In the genomic region with DNA sequence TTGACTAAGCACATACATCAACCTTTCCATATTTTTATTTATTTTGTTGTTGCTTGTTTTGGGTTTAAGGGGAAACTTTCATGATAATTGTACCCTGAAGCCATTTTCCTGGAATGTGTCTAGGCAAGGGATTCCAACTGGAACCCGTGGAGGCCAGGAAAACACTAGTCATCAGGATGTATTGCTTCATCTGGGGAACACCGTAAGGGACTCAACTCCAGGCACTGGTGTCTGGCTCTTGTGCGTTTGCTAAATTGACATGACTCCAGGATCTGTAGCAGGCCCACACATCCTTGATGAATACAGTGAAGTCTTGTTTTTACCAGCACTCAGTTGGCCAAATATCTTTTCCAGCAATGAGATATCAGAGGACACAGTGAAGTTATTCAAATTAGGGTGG, we compare ENCODE assay signal across 5 cellular contexts. TPM values are rescaled to one million over a fixed set of nuclear protein-coding genes. Genes with fewer than 3 reads are reported as not detected.
"Had no signal": no experiment of that assay in that cellular context is flagged by ENCODE, and none has a peak within 500 bp of the region (broad histone marks: within the 10 kb centered on the region; RNA-seq: fewer than 3 reads in every experiment).

No MANE protein-coding gene starts in this region.

RNA-seq across cellular contexts. Expression of gene KCNJ18, which starts 21.3 kb away (rescaled TPM):
- total RNA-seq: K562, M059J, Peyer's patch, SJSA1 had no signal
- polyA plus RNA-seq: K562, SK-N-SH had no signal
